22 cellular contexts compared by ENCODE assay signal in genomic region chr10:125369382-125370326, GRCh38.
"Had no signal": no experiment of that assay in that cellular context is flagged by ENCODE, and none has a peak within 500 bp of the region (broad histone marks: within the 10 kb centered on the region; RNA-seq: fewer than 3 reads in every experiment).

No MANE protein-coding gene starts in this region.

- H3K4me3 ChIP-seq: MG63, SJSA1, SK-N-MC had no signal

- H3K36me3 ChIP-seq: MG63, SJSA1 had no signal

- H3K9me3 ChIP-seq: MG63, SJSA1 had no signal

- H3K27ac ChIP-seq: SJSA1, SK-N-MC had no signal

- H3K4me1 ChIP-seq: SJSA1 had no signal

- DNase-seq: Karpas-422, KG1, MG63, NCI-H1092, NCI-H1105 treated with DMSO at 0.1 percent for 48 hours, NCI-H1417 treated with DMSO at 0.1 percent for 48 hours, NCI-H146, NCI-H1694 treated with DMSO at 0.1 percent for 48 hours, NCI-H1930, NCI-H2081, NCI-H2107, NCI-H2227 treated with DMSO at 0.1 percent for 48 hours, NCI-H510A, NCI-H524 treated with DMSO at 0.1 percent for 48 hours, NCI-H69, NCI-H774, Right ventricle myocardium superior, SIG-M5 had no signal

- FAIRE-seq: HTR-8/SVneo, RCC 7860 had no signal
